Comparison of ENCODE assay signal across 10 cellular contexts in the genomic region with DNA sequence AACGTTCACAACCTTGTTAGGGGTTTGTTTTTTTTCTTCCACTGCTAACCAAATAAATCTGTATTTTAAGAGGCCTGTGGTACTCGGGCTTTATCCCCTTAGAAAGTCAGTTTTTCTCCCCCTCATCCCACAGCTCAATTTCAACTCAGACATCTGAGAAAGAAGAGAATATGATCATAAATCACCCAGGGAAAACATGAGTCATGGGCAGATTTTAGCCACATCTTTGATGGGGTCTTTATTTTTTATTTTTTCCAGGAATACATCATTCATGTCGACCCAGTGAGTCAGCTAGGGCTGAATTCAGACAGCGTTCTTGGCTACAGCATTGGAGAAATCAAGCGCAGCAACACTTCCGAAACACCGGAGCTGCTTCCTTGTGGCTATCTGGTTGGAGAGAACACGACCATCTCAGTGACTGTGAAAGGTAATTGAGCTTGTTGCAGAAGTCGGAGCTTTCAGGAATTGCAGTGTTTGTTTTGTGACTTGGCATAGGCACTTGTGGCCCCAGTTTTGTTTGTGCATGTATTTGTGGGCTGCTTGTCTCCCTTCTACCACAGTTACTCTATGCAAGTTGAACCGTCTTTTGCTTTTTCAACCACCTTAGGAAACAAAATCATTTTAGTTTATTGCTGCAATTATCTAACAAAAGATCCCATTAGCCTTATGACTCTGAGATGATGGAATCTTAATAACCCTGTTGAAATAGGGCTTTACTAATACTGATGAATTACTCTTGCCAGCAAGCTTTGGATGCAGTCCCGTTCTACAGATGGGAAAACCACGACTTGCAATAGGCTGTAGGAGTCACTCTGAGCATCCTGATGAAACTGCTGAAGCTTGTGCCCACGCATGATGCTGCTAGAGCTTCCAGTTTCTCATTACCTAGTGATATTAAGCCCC.
DNase-seq lines count a peak whose midpoint lies in the region; ATAC-seq and TF ChIP-seq lines count a peak whose summit lies in the region.
"Had no signal": no experiment of that assay in that cellular context is flagged by ENCODE, and none has a peak within 500 bp of the region (broad histone marks: within the 10 kb centered on the region; RNA-seq: fewer than 3 reads in every experiment).

No MANE protein-coding gene starts in this region.

- ATAC-seq in GM18502 (IDR thresholded peaks at IDR 0.05; ENCODE audit: poor library complexity, unreplicated experiment) = no peak
- ATAC-seq in GM19328 (IDR thresholded peaks at IDR 0.05; ENCODE audit: unreplicated experiment) = no peak

- H3K27ac Mint-ChIP-seq in chondrocyte (ENCODE audit: unreplicated experiment) = peak overlapping the region; percentile 93
- H3K27ac Mint-ChIP-seq: activated naive CD8-positive, alpha-beta T cell had no signal

- peak; percentile 18 for TF ChIP-seq CTCF in chondrocyte (IDR thresholded peaks at IDR 0.05)

- H3K4me3 Mint-ChIP-seq in chondrocyte (ENCODE audit: unreplicated experiment) = peak overlapping the region; percentile 50
- H3K4me3 Mint-ChIP-seq: activated naive CD8-positive, alpha-beta T cell had no signal

- peaks cover 51% of the 10 kb centered on the region for H3K36me3 Mint-ChIP-seq in chondrocyte (ENCODE audit: low read depth)
- H3K36me3 Mint-ChIP-seq: activated naive CD8-positive, alpha-beta T cell had no signal

- H3K4me1 Mint-ChIP-seq in chondrocyte (ENCODE audit: low read depth) = peaks cover 79% of the 10 kb centered on the region

- DNase-seq in AG20443 (ENCODE audit: low spot score) = peak; percentile 84
- peak; percentile 50 for DNase-seq in NCI-H2029 (lab: John Stamatoyannopoulos, UW)
- no peak for DNase-seq in chondrocyte (ENCODE audit: low spot score)
- peak; percentile 83 for DNase-seq in non-pigmented ciliary epithelial cell (ENCODE audit: low read depth)
- DNase-seq in NCI-H524 treated with DMSO at 0.1 percent for 48 hours (lab: John Stamatoyannopoulos, UW) = no peak
- no peak for DNase-seq in activated CD8-positive, alpha-beta memory T cell treated with anti-CD3 and anti-CD28 coated beads, Interleukin-2, amount 50 U/mL, for 48 hours
- DNase-seq: NCI-H345 had no signal

- no peaks in the 10 kb centered on the region for H3K9me3 Mint-ChIP-seq in chondrocyte (ENCODE audit: low read depth)

- H3K27me3 Mint-ChIP-seq in chondrocyte (ENCODE audit: low read depth) = no peaks in the 10 kb centered on the region
- H3K27me3 Mint-ChIP-seq: activated naive CD8-positive, alpha-beta T cell had no signal

Comparison
In these comparisons a context has a peak if more than half of its experiments do, and no peak if none do; other contexts are left out.
1. DNase-seq: peak in AG20443 (single experiment), NCI-H2029 (single experiment) and non-pigmented ciliary epithelial cell (single experiment); none in chondrocyte (single experiment), NCI-H524 treated with DMSO at 0.1 percent for 48 hours (single experiment) and activated CD8-positive, alpha-beta memory T cell treated with anti-CD3 and anti-CD28 coated beads, Interleukin-2, amount 50 U/mL, for 48 hours (single experiment).